ENCODE assay signal across 8 cellular contexts in the genomic region with DNA sequence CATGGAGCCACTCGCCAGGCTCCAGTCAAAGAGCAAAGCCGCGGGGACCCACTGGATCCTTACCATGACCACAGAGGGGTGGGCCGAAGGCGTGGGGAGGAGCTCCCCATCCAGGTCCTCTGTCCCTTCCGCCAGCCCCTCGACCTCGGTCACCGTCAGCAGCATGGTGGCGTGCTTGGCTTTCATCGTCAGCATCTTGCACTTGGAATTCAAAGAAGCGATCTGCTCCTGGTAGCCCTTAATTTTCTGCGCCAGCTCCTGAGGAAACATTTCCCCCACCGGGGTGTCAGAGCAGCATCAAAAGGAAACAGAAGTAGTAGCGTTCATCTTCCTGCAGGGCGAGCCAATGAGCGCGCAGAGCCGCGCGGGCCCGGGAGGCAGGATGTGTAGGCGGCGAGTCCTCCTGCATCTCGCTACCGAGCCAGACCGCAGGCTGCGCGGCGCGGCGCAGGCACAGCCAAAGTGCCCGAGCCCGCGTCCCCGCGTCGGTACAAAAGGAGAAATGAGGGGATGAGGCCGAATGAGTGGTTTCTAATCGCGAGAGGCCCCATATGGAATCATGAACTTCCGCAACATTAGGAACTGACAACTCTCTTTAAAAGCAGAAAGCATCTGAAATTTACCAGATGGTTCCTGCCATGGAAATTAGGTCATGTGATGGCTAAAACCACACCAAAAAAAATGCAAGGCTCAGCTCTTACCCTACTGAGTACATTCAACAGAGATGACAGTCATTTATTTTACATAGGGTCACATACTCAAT.
DNase-seq lines count a peak whose midpoint lies in the region; ATAC-seq and TF ChIP-seq lines count a peak whose summit lies in the region.

No MANE protein-coding gene starts in this region.

- peak; percentile 64 to 73 for TF ChIP-seq POLR2A in adrenal gland (IDR thresholded peaks at IDR 0.05)
- TF ChIP-seq POLR2A in upper lobe of left lung (IDR thresholded peaks at IDR 0.05): peak in 1 of 4 donors; percentile 71

- H3K4me1 ChIP-seq in adrenal gland (replicated peaks in 1 of 2) (peaks cover 0 to 22% of the 10 kb centered on the region in 2 donors), upper lobe of left lung (peaks cover 21 to 34% (median 27%) of the 10 kb centered on the region in 4 donors)

- H3K36me3 ChIP-seq in MG63 (no peaks in the 10 kb centered on the region), adrenal gland (replicated peaks in 1 of 2) (peaks cover 0 to 2% of the 10 kb centered on the region in 2 donors), upper lobe of left lung (peaks cover 0 to 38% (median 12%) of the 10 kb centered on the region in 4 donors)

- ATAC-seq in left cardiac atrium (peak; percentile 98), upper lobe of left lung (ENCODE audit: low FRiP score in 2 of 2) (peak; percentile 94 to 98)

- intact Hi-C loops in adrenal gland (cut with DNase I) (no loop called here), left cardiac atrium (cut with DNase I) (no loop called here), posterior cingulate gyrus (cut with DNase I) (loop anchor here (5.0 kb wide), 1 partner anchor 35 kb away; no protein-coding TSS in a partner anchor)

- TF ChIP-seq CTCF in adrenal gland (IDR thresholded peaks at IDR 0.05) (peak; percentile 35 to 65 (median 56)), upper lobe of left lung (IDR thresholded peaks at IDR 0.05) (peak; percentile 41 to 77 (median 58))

- H3K4me3 ChIP-seq in MG63 (peak overlapping the region; percentile 76), adrenal gland (peak overlapping the region; percentile 14 to 90 (median 58)), upper lobe of left lung (peak overlapping the region; percentile 36 to 67 (median 54))

- 0 to 6% (median 0%) methylated on average over 28 to 42 of the region's 42 CpGs for WGBS in adrenal gland, 4 donors
- 32 to 39% methylated on average over 37 of the region's 42 CpGs for WGBS in upper lobe of left lung, 2 donors

- peak overlapping the region; percentile 44 to 88 (median 77) for H3K27ac ChIP-seq in adrenal gland
- peak overlapping the region; percentile 77 to 86 (median 84) for H3K27ac ChIP-seq in upper lobe of left lung

- TF ChIP-seq EP300 in upper lobe of left lung (IDR thresholded peaks at IDR 0.05): no peak

- DNase-seq in GM04503 (ENCODE audit: low read depth) (peak; percentile 53), HCEC 1CT (peak; percentile 92), MG63 (peak; percentile 91), SW 1271 (lab: John Stamatoyannopoulos, UW) (peak; percentile 61 to 87), adrenal gland (peak; percentile 81 to 94 (median 85)), left cardiac atrium (peak; percentile 90), posterior cingulate gyrus (peak; percentile 79 to 99 (median 92)), upper lobe of left lung (peak; percentile 84 to 97)

- no peaks in the 10 kb centered on the region for H3K9me3 ChIP-seq in MG63
- H3K9me3 ChIP-seq in adrenal gland (replicated peaks in 1 of 3): no peaks in the 10 kb centered on the region
- H3K9me3 ChIP-seq in upper lobe of left lung: no peaks in the 10 kb centered on the region

- H3K27me3 ChIP-seq in MG63: no peaks in the 10 kb centered on the region
- no peaks in the 10 kb centered on the region for H3K27me3 ChIP-seq in adrenal gland
- H3K27me3 ChIP-seq in upper lobe of left lung: no peaks in the 10 kb centered on the region

Comparison
In these comparisons a context has a peak if more than half of its experiments do, and no peak if none do; other contexts are left out.
1. Peak in every context shown above with its lines: DNase-seq, ATAC-seq, H3K4me3 ChIP-seq and H3K27ac ChIP-seq.